Comparison of ENCODE assay signal across 8 cellular contexts in genomic region chr1:31745071-31745897, GRCh38. TPM values are rescaled to one million over a fixed set of nuclear protein-coding genes. Genes with fewer than 3 reads are reported as not detected.
DNase-seq lines count a peak whose midpoint lies in the region; ATAC-seq and TF ChIP-seq lines count a peak whose summit lies in the region.

No MANE protein-coding gene starts in this region.

- H3K27ac Mint-ChIP-seq in activated CD4-positive, alpha-beta memory T cell treated with anti-CD3 and anti-CD28 coated beads for 36 hours: no peak overlapping the region
- no peak overlapping the region for H3K27ac Mint-ChIP-seq in effector memory CD8-positive, alpha-beta T cell

- DNase-seq in A673 (ENCODE audit: low spot score) (peak; percentile 78), NCI-H2227 treated with DMSO at 0.1 percent for 48 hours (lab: John Stamatoyannopoulos, UW) (peak; percentile 9), mesendoderm (peak; percentile 79), suprapubic skin (ENCODE audit: low spot score in 2 of 2) (no peak)
- DNase-seq in activated CD4-positive, alpha-beta memory T cell treated with anti-CD3 and anti-CD28 coated beads for 36 hours: peak; percentile 76
- DNase-seq in effector memory CD8-positive, alpha-beta T cell: peak; percentile 46 to 63 (median 50)

- TF ChIP-seq POLR2A in suprapubic skin (IDR thresholded peaks at IDR 0.05): no peak

- no peak overlapping the region for H3K4me2 ChIP-seq in mesendoderm (ENCODE audit: low read length)

- POLR2A ChIA-PET in A673 (lab: Charles Lee; ENCODE audit: low non-redundant PET): interaction anchor here (0.6 kb wide), 1 partner anchor 271 kb away, joined by 5 read pairs; no protein-coding TSS in a partner anchor
- POLR2A ChIA-PET in activated CD4-positive, alpha-beta memory T cell treated with anti-CD3 and anti-CD28 coated beads for 36 hours (lab: Charles Lee): no interaction called here

- H3K4me3 ChIP-seq in A673 (ENCODE audit: low read depth, low read length, poor library complexity, severe bottlenecking) (no peak overlapping the region), mesendoderm (ENCODE audit: low read length) (no peak overlapping the region), suprapubic skin (no peak overlapping the region)

- H3K27me3 ChIP-seq in A673 (replicated peaks; ENCODE audit: insufficient read depth, low read depth, low read length, poor library complexity) (no peaks in the 10 kb centered on the region), mesendoderm (ENCODE audit: insufficient read depth, low read length, poor library complexity) (no peaks in the 10 kb centered on the region), suprapubic skin (no peaks in the 10 kb centered on the region)

- TF ChIP-seq EP300 in suprapubic skin (IDR thresholded peaks at IDR 0.05): no peak

- H3K27me3 Mint-ChIP-seq in activated CD4-positive, alpha-beta memory T cell treated with anti-CD3 and anti-CD28 coated beads for 36 hours: peaks cover 1% of the 10 kb centered on the region
- no peaks in the 10 kb centered on the region for H3K27me3 Mint-ChIP-seq in effector memory CD8-positive, alpha-beta T cell

- no peaks in the 10 kb centered on the region for H3K79me2 ChIP-seq in mesendoderm (ENCODE audit: control insufficient read depth, insufficient read depth, low read length)

- H3K18ac ChIP-seq in mesendoderm (ENCODE audit: low read length): no peak overlapping the region

- H3K27ac ChIP-seq in A673 (ENCODE audit: low read depth, low read length, poor library complexity, severe bottlenecking): no peak overlapping the region
- H3K27ac ChIP-seq in mesendoderm (ENCODE audit: low read depth, low read length): no peak overlapping the region
- H3K27ac ChIP-seq in suprapubic skin: no peak overlapping the region

- no peaks in the 10 kb centered on the region for H3K36me3 Mint-ChIP-seq in activated CD4-positive, alpha-beta memory T cell treated with anti-CD3 and anti-CD28 coated beads for 36 hours
- H3K36me3 Mint-ChIP-seq in effector memory CD8-positive, alpha-beta T cell (ENCODE audit: insufficient read depth): peaks cover 2% of the 10 kb centered on the region

- H2BK5ac ChIP-seq in mesendoderm (ENCODE audit: low read length): no peak overlapping the region

- no TSS peak for BruUV-seq in A673 (replicated peaks; lab: Mats Ljungman, UMichigan)

- H3K4me1 ChIP-seq in A673 (ENCODE audit: insufficient read depth, low read length, poor library complexity, severe bottlenecking) (peaks cover 11% of the 10 kb centered on the region), mesendoderm (ENCODE audit: control insufficient read depth, low read depth, low read length) (peaks cover 5% of the 10 kb centered on the region), suprapubic skin (no peaks in the 10 kb centered on the region)

- H3K4me1 Mint-ChIP-seq in activated CD4-positive, alpha-beta memory T cell treated with anti-CD3 and anti-CD28 coated beads for 36 hours (ENCODE audit: low read depth): no peaks in the 10 kb centered on the region
- H3K4me1 Mint-ChIP-seq in effector memory CD8-positive, alpha-beta T cell (ENCODE audit: low read depth in 2 of 2): peaks cover 42 to 47% of the 10 kb centered on the region in 2 donors

- H3K9me3 Mint-ChIP-seq in activated CD4-positive, alpha-beta memory T cell treated with anti-CD3 and anti-CD28 coated beads for 36 hours: no peaks in the 10 kb centered on the region
- H3K9me3 Mint-ChIP-seq in effector memory CD8-positive, alpha-beta T cell: no peaks in the 10 kb centered on the region

- H3K23ac ChIP-seq in mesendoderm (ENCODE audit: low read length): no peak overlapping the region

- H3K56ac ChIP-seq in mesendoderm (ENCODE audit: low read length): no peak overlapping the region

- no peak overlapping the region for H4K8ac ChIP-seq in mesendoderm (ENCODE audit: low read depth, low read length)

- H3K9me3 ChIP-seq in A673 (ENCODE audit: low read depth, low read length, poor library complexity, severe bottlenecking): no peaks in the 10 kb centered on the region
- no peaks in the 10 kb centered on the region for H3K9me3 ChIP-seq in suprapubic skin

- H3K4ac ChIP-seq in mesendoderm (ENCODE audit: low read depth, low read length): no peak overlapping the region

- no peak overlapping the region for H2AK5ac ChIP-seq in mesendoderm (ENCODE audit: low read length)

- CTCF ChIA-PET in A673 (lab: Charles Lee): interaction anchor here (0.5 to 1.6 kb wide), 8 partner anchors 31 to 81 kb away, joined by 3 to 20 read pairs (median 5); partner anchors contain the start of gene COL16A1
- CTCF ChIA-PET in activated CD4-positive, alpha-beta memory T cell treated with anti-CD3 and anti-CD28 coated beads for 36 hours (lab: Charles Lee): interaction anchor here (0.7 to 2.6 kb wide), 30 partner anchors 10 to 197 kb away, joined by 3 to 29 read pairs (median 4); partner anchors contain the start of gene PEF1

- ATAC-seq in effector memory CD8-positive, alpha-beta T cell (replicated peaks): peak; percentile 82
- ATAC-seq in GM21576 (IDR thresholded peaks at IDR 0.05; ENCODE audit: unreplicated experiment): no peak

- H3K4me3 Mint-ChIP-seq in activated CD4-positive, alpha-beta memory T cell treated with anti-CD3 and anti-CD28 coated beads for 36 hours: no peak overlapping the region
- H3K4me3 Mint-ChIP-seq in effector memory CD8-positive, alpha-beta T cell: peak overlapping the region in 1 of 2 donors; percentile 27

- peak; percentile 80 for TF ChIP-seq CTCF in A673 (conservative IDR thresholded peaks at IDR 0.05; ENCODE audit: low read depth, low read length)
- TF ChIP-seq CTCF in GM12872 (IDR thresholded peaks at IDR 0.05; ENCODE audit: insufficient read depth, low read depth, low read length): peak; percentile 88
- peak; percentile 49 to 83 for TF ChIP-seq CTCF in suprapubic skin (IDR thresholded peaks at IDR 0.05)

- no peaks in the 10 kb centered on the region for H3K79me1 ChIP-seq in mesendoderm (ENCODE audit: low read length)

- no CpG with 5 or more reads among the region's 4 CpGs for WGBS in mesendoderm (ENCODE audit: extremely low coverage, insufficient coverage, low lambda C conversion rate)
- WGBS in suprapubic skin: 23% methylated on average over 2 of the region's 4 CpGs

- H3K36me3 ChIP-seq in A673 (ENCODE audit: insufficient read depth, low read length, poor library complexity, severe bottlenecking) (no peaks in the 10 kb centered on the region), mesendoderm (ENCODE audit: control insufficient read depth, insufficient read depth, low read length) (no peaks in the 10 kb centered on the region), suprapubic skin (no peaks in the 10 kb centered on the region)

- no peak overlapping the region for H4K5ac ChIP-seq in mesendoderm (ENCODE audit: low read length)

- intact Hi-C loops in A673 (cut with micrococcal nuclease; ENCODE audit: unreplicated experiment): loop anchor here (1.0 kb wide), 1 partner anchor 81 kb away; no protein-coding TSS in a partner anchor
- intact Hi-C loops in activated CD4-positive, alpha-beta memory T cell treated with anti-CD3 and anti-CD28 coated beads for 36 hours (cut with micrococcal nuclease): loop anchor here (1.0 to 5.0 kb wide), 2 partner anchors 33 to 82 kb away; no protein-coding TSS in a partner anchor

- no peak overlapping the region for H2BK120ac ChIP-seq in mesendoderm (ENCODE audit: low read depth, low read length)

- no peak overlapping the region for H3K9ac ChIP-seq in mesendoderm (ENCODE audit: low read length)

- no peak overlapping the region for H2BK15ac ChIP-seq in mesendoderm (replicated peaks; ENCODE audit: low read depth)

RNA-seq across cellular contexts. Expression of gene ADGRB2, which starts 18.9 kb away (rescaled TPM):
- total RNA-seq in A673 (2021) (5.9 and 8.6 TPM in 2 replicates), suprapubic skin (1 to 10 TPM; 1.4 to 6.0 (median 2.5) TPM)
- total RNA-seq in activated CD4-positive, alpha-beta memory T cell treated with anti-CD3 and anti-CD28 coated beads for 36 hours: 1 to 10 TPM; 1.6 to 1.7 TPM
- polyA plus RNA-seq in mesendoderm (2013, experiment 1 of 2): 4.9 TPM
- 5.2 TPM for polyA plus RNA-seq in mesendoderm (2013, experiment 2 of 2)

RNA-seq across cellular contexts. Expression of gene COL16A1, which starts 41.5 kb away (rescaled TPM):
- 26.6 and 35.7 TPM in 2 replicates for total RNA-seq in A673 (2021)
- under 1 TPM; 0.12 to 0.45 TPM for total RNA-seq in activated CD4-positive, alpha-beta memory T cell treated with anti-CD3 and anti-CD28 coated beads for 36 hours
- 3.3 TPM for polyA plus RNA-seq in mesendoderm (2013, experiment 1 of 2)
- 3.5 TPM for polyA plus RNA-seq in mesendoderm (2013, experiment 2 of 2)
- 100 to 1,000 TPM in 2 of 4 donors, 10 to 100 TPM in 2; 41.6 to 188 (median 93.1) TPM for total RNA-seq in suprapubic skin

Comparison
In these comparisons a context has a peak if more than half of its experiments do, and no peak if none do; other contexts are left out.
1. DNase-seq: peak in A673 (single experiment), NCI-H2227 treated with DMSO at 0.1 percent for 48 hours (single experiment), activated CD4-positive, alpha-beta memory T cell treated with anti-CD3 and anti-CD28 coated beads for 36 hours (single experiment), effector memory CD8-positive, alpha-beta T cell (3 of 3) and mesendoderm (single experiment); none in suprapubic skin (0 of 2).
2. RNA of gene COL16A1, which starts 41.5 kb away (total RNA-seq): 41.6 to 188 TPM in suprapubic skin and 26.6 to 35.7 TPM in A673; 0.12 to 0.45 TPM in activated CD4-positive, alpha-beta memory T cell treated with anti-CD3 and anti-CD28 coated beads for 36 hours; every median in the first group is over 10 times any median in the second.
3. Peak in every context shown above with its lines, with median percentiles within 50 percentile points of each other: CTCF ChIP-seq.